ENCODE assay signal across 10 cellular contexts in genomic region chr2:214471382-214471781, GRCh38.
"Had no signal": no experiment of that assay in that cellular context is flagged by ENCODE, and none has a peak within 500 bp of the region (broad histone marks: within the 10 kb centered on the region; RNA-seq: fewer than 3 reads in every experiment).

No MANE protein-coding gene starts in this region.

- H2AFZ ChIP-seq: GM23248, GM23338 had no signal

- DNase-seq: GM23248, GOT3, H7, H9, HFFc6 had no signal

- H3K9ac ChIP-seq: GM23248 had no signal

- H3K4me2 ChIP-seq: GM23338 had no signal

- H3K27ac ChIP-seq: GM23248 had no signal

- H3K9me3 ChIP-seq: HAP-1 had no signal

- H3K36me3 ChIP-seq: HAP-1 had no signal

- ATAC-seq: GM23338, HCT116 had no signal

- FAIRE-seq: H1, H54 had no signal

- H3K4me3 ChIP-seq: GM23248, GM23338, HAP-1 had no signal

- H3K4me1 ChIP-seq: HAP-1 had no signal
